ENCODE assay signal across 8 cellular contexts in genomic region chr1:1782399-1783221, GRCh38. TPM values are rescaled to one million over a fixed set of nuclear protein-coding genes. Genes with fewer than 3 reads are reported as not detected.
A peak's percentile ranks its signal among the peaks of the same experiment; 100 is the strongest.
DNase-seq lines count a peak whose midpoint lies in the region; ATAC-seq and TF ChIP-seq lines count a peak whose summit lies in the region.

No MANE protein-coding gene starts in this region.

- peak overlapping the region; percentile 32 for H3K4me3 Mint-ChIP-seq in activated naive CD8-positive, alpha-beta T cell treated with anti-CD3 and anti-CD28 coated beads for 36 hours

- ATAC-seq in sciatic nerve (peak; percentile 74), HG02970 (IDR thresholded peaks at IDR 0.05; ENCODE audit: low FRiP score, unreplicated experiment) (no peak), HG02571 (IDR thresholded peaks at IDR 0.05; ENCODE audit: unreplicated experiment) (no peak)

- peak overlapping the region; percentile 84 for H3K27ac Mint-ChIP-seq in activated naive CD8-positive, alpha-beta T cell treated with anti-CD3 and anti-CD28 coated beads for 36 hours

- H3K9me3 Mint-ChIP-seq in activated naive CD8-positive, alpha-beta T cell treated with anti-CD3 and anti-CD28 coated beads for 36 hours: no peaks in the 10 kb centered on the region

- no peaks in the 10 kb centered on the region for H3K27me3 Mint-ChIP-seq in activated naive CD8-positive, alpha-beta T cell treated with anti-CD3 and anti-CD28 coated beads for 36 hours

- DNase-seq in GM12865 (ENCODE audit: low read depth) (peak; percentile 39), NCI-H345 treated with DMSO at 0.1 percent for 48 hours (lab: John Stamatoyannopoulos, UW; ENCODE audit: unreplicated experiment) (peak; percentile 43), right atrium auricular region (ENCODE audit: low spot score) (peak; percentile 88), sciatic nerve (ENCODE audit: low spot score) (no peak), NCI-H446 (lab: John Stamatoyannopoulos, UW) (no peak)
- DNase-seq in activated naive CD8-positive, alpha-beta T cell treated with anti-CD3 and anti-CD28 coated beads for 36 hours: no peak

- intact Hi-C loops in sciatic nerve (cut with DNase I): loop anchor here (10.0 kb wide), 1 partner anchor 102 kb away; no protein-coding TSS in a partner anchor

- peaks cover 29% of the 10 kb centered on the region for H3K36me3 ChIP-seq in right atrium auricular region

- TF ChIP-seq CTCF in GM12865 (IDR thresholded peaks at IDR 0.05; ENCODE audit: insufficient read depth, low read depth, low read length, missing control alignments) (no peak), right atrium auricular region (IDR thresholded peaks at IDR 0.05) (no peak)

- peaks cover 10% of the 10 kb centered on the region for H3K36me3 Mint-ChIP-seq in activated naive CD8-positive, alpha-beta T cell treated with anti-CD3 and anti-CD28 coated beads for 36 hours

- H3K4me3 ChIP-seq in GM12865 (ENCODE audit: low read depth, low read length) (peak overlapping the region; percentile 5; the same call in 1 of the 2 replicates), right atrium auricular region (peak overlapping the region; percentile 2 to 27)

- H3K9me3 ChIP-seq in right atrium auricular region: no peaks in the 10 kb centered on the region

- peak overlapping the region; percentile 69 to 76 for H3K27ac ChIP-seq in right atrium auricular region

- no peaks in the 10 kb centered on the region for H3K27me3 ChIP-seq in right atrium auricular region

- peaks cover 38% of the 10 kb centered on the region for H3K4me1 Mint-ChIP-seq in activated naive CD8-positive, alpha-beta T cell treated with anti-CD3 and anti-CD28 coated beads for 36 hours

- H3K4me1 ChIP-seq in right atrium auricular region: peaks cover 0 to 51% of the 10 kb centered on the region in 2 donors

RNA-seq across cellular contexts. Expression of gene NADK, which starts 4.3 kb away (rescaled TPM):
- 10 to 100 TPM; 74.7 to 77.1 TPM for total RNA-seq in activated naive CD8-positive, alpha-beta T cell treated with anti-CD3 and anti-CD28 coated beads for 36 hours
- 10 to 100 TPM; 26.5 to 51.5 TPM for total RNA-seq in right atrium auricular region
- 77.3 TPM for total RNA-seq in sciatic nerve

RNA-seq across cellular contexts. Expression of gene CDK11A, which starts 58.5 kb away (rescaled TPM):
- total RNA-seq in activated naive CD8-positive, alpha-beta T cell treated with anti-CD3 and anti-CD28 coated beads for 36 hours: 10 to 100 TPM; 64.2 to 65.0 TPM
- total RNA-seq in right atrium auricular region (1 to 10 TPM; 4.3 to 8.2 TPM), sciatic nerve (51.5 TPM)

Comparison
In these comparisons a context has a peak if more than half of its experiments do, and no peak if none do; other contexts are left out.
1. DNase-seq: peak in GM12865 (single experiment), NCI-H345 treated with DMSO at 0.1 percent for 48 hours (single experiment) and right atrium auricular region (single experiment); none in activated naive CD8-positive, alpha-beta T cell treated with anti-CD3 and anti-CD28 coated beads for 36 hours (single experiment), sciatic nerve (single experiment) and NCI-H446 (0 of 2).